Comparison of ENCODE assay signal across 2 cellular contexts in the genomic region with DNA sequence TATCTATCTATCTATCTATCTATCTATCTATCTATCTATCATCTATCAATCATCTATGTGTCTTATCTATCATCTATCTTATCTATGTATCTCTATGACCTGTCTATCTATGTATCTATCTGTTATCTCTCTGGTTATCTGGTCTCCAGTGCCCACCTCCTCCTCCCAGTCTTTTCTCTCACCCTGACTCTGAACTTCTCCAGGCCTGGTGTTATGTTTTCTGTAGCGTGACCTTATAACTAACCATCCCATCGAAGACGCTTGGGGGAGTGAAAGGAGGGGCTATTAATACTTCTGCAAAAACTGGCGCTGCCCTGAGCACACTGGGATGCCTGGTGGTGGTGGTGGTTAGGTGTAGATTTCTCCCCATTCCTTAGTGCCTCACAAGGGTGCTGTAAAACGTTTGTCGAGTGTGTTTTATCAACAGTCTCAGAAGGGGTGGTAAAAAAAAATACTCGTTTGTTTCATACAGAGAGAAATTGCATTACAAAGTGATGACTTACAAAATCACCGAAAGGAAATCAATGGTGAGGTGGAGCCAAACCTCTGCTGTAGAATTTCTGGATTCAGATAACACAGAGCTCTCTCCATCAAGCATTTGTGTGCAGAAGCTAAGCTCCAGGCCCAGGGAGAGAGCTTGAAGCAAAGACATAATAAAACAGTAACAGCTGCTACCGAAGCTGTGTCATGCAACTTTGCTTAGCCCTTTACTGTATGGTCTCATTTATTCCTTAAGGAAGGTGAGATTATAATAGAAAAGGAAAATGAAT.
TF ChIP-seq lines count a peak whose summit lies in the region.

No MANE protein-coding gene starts in this region.

TF ChIP-seq in IMR-90, 13 proteins besides CTCF, POLR2A, EP300 and RAD21:
- no peak for TF ChIP-seq MXI1 (IDR thresholded peaks at IDR 0.05; ENCODE audit: borderline replicate concordance, low read depth, low read length)

TF ChIP-seq in K562, 482 proteins besides CTCF, POLR2A, EP300 and RAD21 (continues in another document):
- TF ChIP-seq ADNP (tag; IDR thresholded peaks at IDR 0.05) (no peak), FOXA3 (CRISPR knock-in tag; conservative IDR thresholded peaks at IDR 0.05 in 1 of 2, IDR thresholded peaks at IDR 0.05 in 1 of 2) (no peak), CBX1 (IDR thresholded peaks at IDR 0.05; ENCODE audit: low read depth) (no peak), PRMT5 (CRISPR knock-in tag; IDR thresholded peaks at IDR 0.05) (no peak), ZNF79 (CRISPR knock-in tag; IDR thresholded peaks at IDR 0.05; ENCODE audit: low read depth) (no peak), CTBP1 (IDR thresholded peaks at IDR 0.05; ENCODE audit: borderline replicate concordance) (no peak), NFRKB (IDR thresholded peaks at IDR 0.05; ENCODE audit: low read depth) (no peak), GATAD2B (IDR thresholded peaks at IDR 0.05; ENCODE audit: borderline replicate concordance) (peak; percentile 96), ELF2 (CRISPR knock-in tag; IDR thresholded peaks at IDR 0.05) (no peak), ZNF134 (CRISPR knock-in tag; conservative IDR thresholded peaks at IDR 0.05) (no peak), POLR2AphosphoS2 (IDR thresholded peaks at IDR 0.05; ENCODE audit: low read length) (no peak), ZNF830 (CRISPR knock-in tag; IDR thresholded peaks at IDR 0.05) (no peak), NCOA4 (IDR thresholded peaks at IDR 0.05; ENCODE audit: partially characterized antibody) (no peak), ZNF347 (CRISPR knock-in tag; IDR thresholded peaks at IDR 0.05; ENCODE audit: low read depth) (no peak), MEF2D (tag; conservative IDR thresholded peaks at IDR 0.05; ENCODE audit: low read depth) (no peak), LEF1 (IDR thresholded peaks at IDR 0.05) (no peak), CREBBP (IDR thresholded peaks at IDR 0.05; ENCODE audit: low read depth, low read length) (no peak), RBM25 (IDR thresholded peaks at IDR 0.05; ENCODE audit: low read depth, low read length, severe bottlenecking) (no peak), DACH1 (IDR thresholded peaks at IDR 0.05; ENCODE audit: partially characterized antibody) (peak; percentile 99), NFATC3 (IDR thresholded peaks at IDR 0.05) (no peak), SIN3B (IDR thresholded peaks at IDR 0.05; ENCODE audit: low read depth) (no peak), HNRNPL (IDR thresholded peaks at IDR 0.05; ENCODE audit: low read depth, low read length) (no peak), MCM3 (IDR thresholded peaks at IDR 0.05) (no peak), MCM5 (IDR thresholded peaks at IDR 0.05; ENCODE audit: low read depth) (no peak), MEIS2 (IDR thresholded peaks at IDR 0.05; ENCODE audit: partially characterized antibody) (no peak), KDM5B (IDR thresholded peaks at IDR 0.05; ENCODE audit: insufficient replicate concordance, low read depth, low read length) (no peak), ZNF140 (CRISPR knock-in tag; IDR thresholded peaks at IDR 0.05) (no peak), RFX1 (IDR thresholded peaks at IDR 0.05) (0 out of 2 replicates have a peak, but pooled peaks have one; percentile 9), HMG20A (CRISPR knock-in tag; conservative IDR thresholded peaks at IDR 0.05) (no peak), MBD2 (IDR thresholded peaks at IDR 0.05; ENCODE audit: borderline replicate concordance, low read depth) (no peak), CBX5 (IDR thresholded peaks at IDR 0.05; ENCODE audit: borderline replicate concordance, low read depth) (no peak), NELFE (IDR thresholded peaks at IDR 0.05; ENCODE audit: insufficient read depth, insufficient read length) (no peak)
- TF ChIP-seq, protein P1, sequence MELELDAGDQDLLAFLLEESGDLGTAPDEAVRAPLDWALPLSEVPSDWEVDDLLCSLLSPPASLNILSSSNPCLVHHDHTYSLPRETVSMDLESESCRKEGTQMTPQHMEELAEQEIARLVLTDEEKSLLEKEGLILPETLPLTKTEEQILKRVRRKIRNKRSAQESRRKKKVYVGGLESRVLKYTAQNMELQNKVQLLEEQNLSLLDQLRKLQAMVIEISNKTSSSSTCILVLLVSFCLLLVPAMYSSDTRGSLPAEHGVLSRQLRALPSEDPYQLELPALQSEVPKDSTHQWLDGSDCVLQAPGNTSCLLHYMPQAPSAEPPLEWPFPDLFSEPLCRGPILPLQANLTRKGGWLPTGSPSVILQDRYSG (tag; conservative IDR thresholded peaks at IDR 0.05; ENCODE audit: low read depth): no peak
- TF ChIP-seq, protein P2, sequence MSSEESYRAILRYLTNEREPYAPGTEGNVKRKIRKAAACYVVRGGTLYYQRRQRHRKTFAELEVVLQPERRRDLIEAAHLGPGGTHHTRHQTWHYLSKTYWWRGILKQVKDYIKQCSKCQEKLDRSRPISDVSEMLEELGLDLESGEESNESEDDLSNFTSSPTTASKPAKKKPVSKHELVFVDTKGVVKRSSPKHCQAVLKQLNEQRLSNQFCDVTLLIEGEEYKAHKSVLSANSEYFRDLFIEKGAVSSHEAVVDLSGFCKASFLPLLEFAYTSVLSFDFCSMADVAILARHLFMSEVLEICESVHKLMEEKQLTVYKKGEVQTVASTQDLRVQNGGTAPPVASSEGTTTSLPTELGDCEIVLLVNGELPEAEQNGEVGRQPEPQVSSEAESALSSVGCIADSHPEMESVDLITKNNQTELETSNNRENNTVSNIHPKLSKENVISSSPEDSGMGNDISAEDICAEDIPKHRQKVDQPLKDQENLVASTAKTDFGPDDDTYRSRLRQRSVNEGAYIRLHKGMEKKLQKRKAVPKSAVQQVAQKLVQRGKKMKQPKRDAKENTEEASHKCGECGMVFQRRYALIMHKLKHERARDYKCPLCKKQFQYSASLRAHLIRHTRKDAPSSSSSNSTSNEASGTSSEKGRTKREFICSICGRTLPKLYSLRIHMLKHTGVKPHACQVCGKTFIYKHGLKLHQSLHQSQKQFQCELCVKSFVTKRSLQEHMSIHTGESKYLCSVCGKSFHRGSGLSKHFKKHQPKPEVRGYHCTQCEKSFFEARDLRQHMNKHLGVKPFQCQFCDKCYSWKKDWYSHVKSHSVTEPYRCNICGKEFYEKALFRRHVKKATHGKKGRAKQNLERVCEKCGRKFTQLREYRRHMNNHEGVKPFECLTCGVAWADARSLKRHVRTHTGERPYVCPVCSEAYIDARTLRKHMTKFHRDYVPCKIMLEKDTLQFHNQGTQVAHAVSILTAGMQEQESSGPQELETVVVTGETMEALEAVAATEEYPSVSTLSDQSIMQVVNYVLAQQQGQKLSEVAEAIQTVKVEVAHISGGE (CRISPR knock-in tag; IDR thresholded peaks at IDR 0.05): peak in 1 of 3 experiments; percentile 81; a peak in 2 of 6 replicates
- TF ChIP-seq, protein P3, sequence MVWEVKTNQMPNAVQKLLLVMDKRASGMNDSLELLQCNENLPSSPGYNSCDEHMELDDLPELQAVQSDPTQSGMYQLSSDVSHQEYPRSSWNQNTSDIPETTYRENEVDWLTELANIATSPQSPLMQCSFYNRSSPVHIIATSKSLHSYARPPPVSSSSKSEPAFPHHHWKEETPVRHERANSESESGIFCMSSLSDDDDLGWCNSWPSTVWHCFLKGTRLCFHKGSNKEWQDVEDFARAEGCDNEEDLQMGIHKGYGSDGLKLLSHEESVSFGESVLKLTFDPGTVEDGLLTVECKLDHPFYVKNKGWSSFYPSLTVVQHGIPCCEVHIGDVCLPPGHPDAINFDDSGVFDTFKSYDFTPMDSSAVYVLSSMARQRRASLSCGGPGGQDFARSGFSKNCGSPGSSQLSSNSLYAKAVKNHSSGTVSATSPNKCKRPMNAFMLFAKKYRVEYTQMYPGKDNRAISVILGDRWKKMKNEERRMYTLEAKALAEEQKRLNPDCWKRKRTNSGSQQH (CRISPR knock-in tag; IDR thresholded peaks at IDR 0.05): no peak
- TF ChIP-seq, protein P4, sequence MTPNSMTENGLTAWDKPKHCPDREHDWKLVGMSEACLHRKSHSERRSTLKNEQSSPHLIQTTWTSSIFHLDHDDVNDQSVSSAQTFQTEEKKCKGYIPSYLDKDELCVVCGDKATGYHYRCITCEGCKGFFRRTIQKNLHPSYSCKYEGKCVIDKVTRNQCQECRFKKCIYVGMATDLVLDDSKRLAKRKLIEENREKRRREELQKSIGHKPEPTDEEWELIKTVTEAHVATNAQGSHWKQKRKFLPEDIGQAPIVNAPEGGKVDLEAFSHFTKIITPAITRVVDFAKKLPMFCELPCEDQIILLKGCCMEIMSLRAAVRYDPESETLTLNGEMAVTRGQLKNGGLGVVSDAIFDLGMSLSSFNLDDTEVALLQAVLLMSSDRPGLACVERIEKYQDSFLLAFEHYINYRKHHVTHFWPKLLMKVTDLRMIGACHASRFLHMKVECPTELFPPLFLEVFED (CRISPR knock-in tag; conservative IDR thresholded peaks at IDR 0.05): no peak
- TF ChIP-seq, protein P5, sequence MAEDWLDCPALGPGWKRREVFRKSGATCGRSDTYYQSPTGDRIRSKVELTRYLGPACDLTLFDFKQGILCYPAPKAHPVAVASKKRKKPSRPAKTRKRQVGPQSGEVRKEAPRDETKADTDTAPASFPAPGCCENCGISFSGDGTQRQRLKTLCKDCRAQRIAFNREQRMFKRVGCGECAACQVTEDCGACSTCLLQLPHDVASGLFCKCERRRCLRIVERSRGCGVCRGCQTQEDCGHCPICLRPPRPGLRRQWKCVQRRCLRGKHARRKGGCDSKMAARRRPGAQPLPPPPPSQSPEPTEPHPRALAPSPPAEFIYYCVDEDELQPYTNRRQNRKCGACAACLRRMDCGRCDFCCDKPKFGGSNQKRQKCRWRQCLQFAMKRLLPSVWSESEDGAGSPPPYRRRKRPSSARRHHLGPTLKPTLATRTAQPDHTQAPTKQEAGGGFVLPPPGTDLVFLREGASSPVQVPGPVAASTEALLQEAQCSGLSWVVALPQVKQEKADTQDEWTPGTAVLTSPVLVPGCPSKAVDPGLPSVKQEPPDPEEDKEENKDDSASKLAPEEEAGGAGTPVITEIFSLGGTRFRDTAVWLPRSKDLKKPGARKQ (CRISPR knock-in tag; IDR thresholded peaks at IDR 0.05): no peak
- TF ChIP-seq, protein P6, sequence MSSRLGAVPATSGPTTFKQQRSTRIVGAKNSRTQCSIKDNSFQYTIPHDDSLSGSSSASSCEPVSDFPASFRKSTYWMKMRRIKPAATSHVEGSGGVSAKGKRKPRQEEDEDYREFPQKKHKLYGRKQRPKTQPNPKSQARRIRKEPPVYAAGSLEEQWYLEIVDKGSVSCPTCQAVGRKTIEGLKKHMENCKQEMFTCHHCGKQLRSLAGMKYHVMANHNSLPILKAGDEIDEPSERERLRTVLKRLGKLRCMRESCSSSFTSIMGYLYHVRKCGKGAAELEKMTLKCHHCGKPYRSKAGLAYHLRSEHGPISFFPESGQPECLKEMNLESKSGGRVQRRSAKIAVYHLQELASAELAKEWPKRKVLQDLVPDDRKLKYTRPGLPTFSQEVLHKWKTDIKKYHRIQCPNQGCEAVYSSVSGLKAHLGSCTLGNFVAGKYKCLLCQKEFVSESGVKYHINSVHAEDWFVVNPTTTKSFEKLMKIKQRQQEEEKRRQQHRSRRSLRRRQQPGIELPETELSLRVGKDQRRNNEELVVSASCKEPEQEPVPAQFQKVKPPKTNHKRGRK (tag; IDR thresholded peaks at IDR 0.05): no peak
- TF ChIP-seq, protein P7, sequence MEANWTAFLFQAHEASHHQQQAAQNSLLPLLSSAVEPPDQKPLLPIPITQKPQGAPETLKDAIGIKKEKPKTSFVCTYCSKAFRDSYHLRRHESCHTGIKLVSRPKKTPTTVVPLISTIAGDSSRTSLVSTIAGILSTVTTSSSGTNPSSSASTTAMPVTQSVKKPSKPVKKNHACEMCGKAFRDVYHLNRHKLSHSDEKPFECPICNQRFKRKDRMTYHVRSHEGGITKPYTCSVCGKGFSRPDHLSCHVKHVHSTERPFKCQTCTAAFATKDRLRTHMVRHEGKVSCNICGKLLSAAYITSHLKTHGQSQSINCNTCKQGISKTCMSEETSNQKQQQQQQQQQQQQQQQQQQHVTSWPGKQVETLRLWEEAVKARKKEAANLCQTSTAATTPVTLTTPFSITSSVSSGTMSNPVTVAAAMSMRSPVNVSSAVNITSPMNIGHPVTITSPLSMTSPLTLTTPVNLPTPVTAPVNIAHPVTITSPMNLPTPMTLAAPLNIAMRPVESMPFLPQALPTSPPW (CRISPR knock-in tag; IDR thresholded peaks at IDR 0.05): 0 out of 2 replicates have a peak, but pooled peaks have one; percentile 22
- TF ChIP-seq, protein P8, sequence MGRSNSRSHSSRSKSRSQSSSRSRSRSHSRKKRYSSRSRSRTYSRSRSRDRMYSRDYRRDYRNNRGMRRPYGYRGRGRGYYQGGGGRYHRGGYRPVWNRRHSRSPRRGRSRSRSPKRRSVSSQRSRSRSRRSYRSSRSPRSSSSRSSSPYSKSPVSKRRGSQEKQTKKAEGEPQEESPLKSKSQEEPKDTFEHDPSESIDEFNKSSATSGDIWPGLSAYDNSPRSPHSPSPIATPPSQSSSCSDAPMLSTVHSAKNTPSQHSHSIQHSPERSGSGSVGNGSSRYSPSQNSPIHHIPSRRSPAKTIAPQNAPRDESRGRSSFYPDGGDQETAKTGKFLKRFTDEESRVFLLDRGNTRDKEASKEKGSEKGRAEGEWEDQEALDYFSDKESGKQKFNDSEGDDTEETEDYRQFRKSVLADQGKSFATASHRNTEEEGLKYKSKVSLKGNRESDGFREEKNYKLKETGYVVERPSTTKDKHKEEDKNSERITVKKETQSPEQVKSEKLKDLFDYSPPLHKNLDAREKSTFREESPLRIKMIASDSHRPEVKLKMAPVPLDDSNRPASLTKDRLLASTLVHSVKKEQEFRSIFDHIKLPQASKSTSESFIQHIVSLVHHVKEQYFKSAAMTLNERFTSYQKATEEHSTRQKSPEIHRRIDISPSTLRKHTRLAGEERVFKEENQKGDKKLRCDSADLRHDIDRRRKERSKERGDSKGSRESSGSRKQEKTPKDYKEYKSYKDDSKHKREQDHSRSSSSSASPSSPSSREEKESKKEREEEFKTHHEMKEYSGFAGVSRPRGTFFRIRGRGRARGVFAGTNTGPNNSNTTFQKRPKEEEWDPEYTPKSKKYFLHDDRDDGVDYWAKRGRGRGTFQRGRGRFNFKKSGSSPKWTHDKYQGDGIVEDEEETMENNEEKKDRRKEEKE (IDR thresholded peaks at IDR 0.05; ENCODE audit: borderline replicate concordance in 1 of 2, control insufficient read depth in 1 of 2, low read depth in 2 of 2, low read length in 1 of 2): 0 out of 4 replicates have a peak, but pooled peaks of 1 of the 2 experiments have one; percentile 8
- TF ChIP-seq, protein P9, sequence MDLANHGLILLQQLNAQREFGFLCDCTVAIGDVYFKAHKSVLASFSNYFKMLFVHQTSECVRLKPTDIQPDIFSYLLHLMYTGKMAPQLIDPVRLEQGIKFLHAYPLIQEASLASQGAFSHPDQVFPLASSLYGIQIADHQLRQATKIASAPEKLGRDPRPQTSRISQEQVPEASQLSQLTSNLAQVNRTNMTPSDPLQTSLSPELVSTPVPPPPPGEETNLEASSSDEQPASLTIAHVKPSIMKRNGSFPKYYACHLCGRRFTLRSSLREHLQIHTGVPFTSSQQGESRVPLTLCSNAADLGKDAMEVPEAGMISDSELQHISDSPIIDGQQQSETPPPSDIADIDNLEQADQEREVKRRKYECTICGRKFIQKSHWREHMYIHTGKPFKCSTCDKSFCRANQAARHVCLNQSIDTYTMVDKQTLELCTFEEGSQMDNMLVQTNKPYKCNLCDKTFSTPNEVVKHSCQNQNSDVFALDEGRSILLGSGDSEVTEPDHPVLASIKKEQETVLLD (IDR thresholded peaks at IDR 0.05): peak; percentile 91
